ENCODE assay signal across 22 cellular contexts in the genomic region with DNA sequence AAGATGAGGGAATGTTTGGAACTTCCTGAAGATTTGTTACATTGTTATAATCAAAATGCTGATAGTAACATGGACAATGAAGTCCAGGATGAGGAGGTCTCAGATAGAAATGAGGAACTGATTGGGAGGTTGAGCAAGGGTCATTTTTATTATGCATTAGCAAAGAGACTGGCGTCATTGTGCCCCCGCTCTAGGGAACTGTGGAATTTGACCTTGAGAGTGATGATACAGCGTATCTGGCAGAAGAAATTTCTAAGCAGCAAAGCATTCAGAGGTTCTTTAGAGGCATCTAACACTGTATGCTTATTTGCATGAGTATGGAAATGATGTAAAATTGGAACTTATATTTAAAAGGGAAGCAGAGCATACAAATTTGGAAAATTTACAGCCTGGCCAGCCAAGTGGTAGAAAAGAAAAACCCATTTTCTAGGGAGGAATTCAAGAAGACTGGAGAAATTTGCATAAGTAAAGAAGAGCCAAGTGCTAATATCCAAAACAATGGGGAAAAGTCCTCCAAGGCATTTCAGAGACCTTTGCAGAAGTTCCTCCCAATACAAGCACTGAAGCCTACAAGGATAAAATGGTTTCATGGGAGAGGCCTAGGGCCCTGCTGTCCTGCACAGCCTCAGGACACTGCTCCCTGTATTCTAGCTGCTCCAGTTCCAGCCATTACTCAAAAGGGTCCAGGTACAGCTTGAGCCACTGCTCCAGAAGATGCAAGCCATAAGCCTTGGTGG.
"Had no signal": no experiment of that assay in that cellular context is flagged by ENCODE, and none has a peak within 500 bp of the region (broad histone marks: within the 10 kb centered on the region; RNA-seq: fewer than 3 reads in every experiment).

No MANE protein-coding gene starts in this region.

- H3K4me1 ChIP-seq: left ventricle myocardium inferior, sigmoid colon, thyroid gland, upper lobe of right lung had no signal

- H3K4me3 Mint-ChIP-seq: activated B cell treated with CpG ODN at 0.5 μM for 24 hours; activated naive CD8-positive, alpha-beta T cell treated with anti-CD3 and anti-CD28 coated beads for 36 hours; mesothelial cell of epicardium; natural killer cell had no signal

- H3K36me3 Mint-ChIP-seq: activated naive CD8-positive, alpha-beta T cell treated with anti-CD3 and anti-CD28 coated beads for 36 hours; mesothelial cell of epicardium; natural killer cell had no signal

- H3K4me1 Mint-ChIP-seq: activated B cell treated with CpG ODN at 0.5 μM for 24 hours; activated naive CD8-positive, alpha-beta T cell treated with anti-CD3 and anti-CD28 coated beads for 36 hours; mesothelial cell of epicardium; natural killer cell had no signal

- H3K27ac Mint-ChIP-seq: activated B cell treated with CpG ODN at 0.5 μM for 24 hours; activated naive CD8-positive, alpha-beta T cell treated with anti-CD3 and anti-CD28 coated beads for 36 hours; mesothelial cell of epicardium; natural killer cell; progenitor cell of endocrine pancreas had no signal

- DNase-seq: activated B cell treated with CpG ODN at 0.5 μM for 24 hours; activated CD4-positive, alpha-beta T cell treated with anti-CD3 and anti-CD28 coated beads for 4 hours; activated CD4-positive, alpha-beta T cell treated with anti-CD3 and anti-CD28 coated beads, Interleukin-2, amount 50 U/mL, for 48 hours; activated CD8-positive, alpha-beta memory T cell treated with anti-CD3 and anti-CD28 coated beads, Interleukin-2, amount 50 U/mL, for 48 hours; activated naive CD4-positive, alpha-beta T cell treated with Interleukin-2 at 50 U/mL for 16 hours; activated naive CD8-positive, alpha-beta T cell treated with anti-CD3 and anti-CD28 coated beads for 36 hours; activated T-cell treated with anti-CD3 and anti-CD28 coated beads, Interleukin-2, amount 50 U/mL, for 48 hours; central memory CD4-positive, alpha-beta T cell; effector memory CD4-positive, alpha-beta T cell; hippocampal formation; left ventricle myocardium inferior; natural killer cell; retina; sigmoid colon; stimulated activated CD4-positive, alpha-beta T cell treated with anti-CD3 and anti-CD28 coated beads, Interleukin-2, amount 100 ng/mL, for 48 hours; stimulated activated naive CD4-positive, alpha-beta T cell treated with Interleukin-2 at 50 U/mL for 16 hours; T-helper 1 cell; T-helper 9 cell; thyroid gland; upper lobe of right lung had no signal

- H3K27me3 Mint-ChIP-seq: activated B cell treated with CpG ODN at 0.5 μM for 24 hours; activated naive CD8-positive, alpha-beta T cell treated with anti-CD3 and anti-CD28 coated beads for 36 hours; progenitor cell of endocrine pancreas had no signal

- H3K27ac ChIP-seq: left ventricle myocardium inferior, sigmoid colon, thyroid gland, upper lobe of right lung had no signal

- H3K9me3 ChIP-seq: thyroid gland, upper lobe of right lung had no signal

- H3K27me3 ChIP-seq: sigmoid colon, thyroid gland, upper lobe of right lung had no signal

- H3K36me3 ChIP-seq: left ventricle myocardium inferior, sigmoid colon, thyroid gland, upper lobe of right lung had no signal

- H3K4me3 ChIP-seq: left ventricle myocardium inferior, sigmoid colon, thyroid gland, upper lobe of right lung had no signal
